Comparison of ENCODE assay signal across 1 cellular context in genomic region chr9:134220311-134220710, GRCh38.
TF ChIP-seq lines count a peak whose summit lies in the region.

No MANE protein-coding gene starts in this region.

TF ChIP-seq in GM23338, 12 proteins besides CTCF, POLR2A, EP300 and RAD21:
- TF ChIP-seq ZNF462 (CRISPR knock-in tag; IDR thresholded peaks at IDR 0.05) (no peak), ETS1 (IDR thresholded peaks at IDR 0.05) (no peak), ZNF331 (CRISPR knock-in tag; IDR thresholded peaks at IDR 0.05; ENCODE audit: low read depth) (no peak), ZNF114 (CRISPR knock-in tag; IDR thresholded peaks at IDR 0.05) (no peak), EZH2 (IDR thresholded peaks at IDR 0.05; ENCODE audit: low read depth, unreplicated experiment) (no peak), CREB1 (CRISPR knock-in tag; IDR thresholded peaks at IDR 0.05; ENCODE audit: low read depth) (no peak), REST (IDR thresholded peaks at IDR 0.05; ENCODE audit: unreplicated experiment) (no peak), NANOG (IDR thresholded peaks at IDR 0.05; ENCODE audit: borderline replicate concordance) (no peak)
